Comparison of ENCODE assay signal across 1 cellular context in genomic region chr5:16983022-16983639, GRCh38.
TF ChIP-seq lines count a peak whose summit lies in the region.

No MANE protein-coding gene starts in this region.

TF ChIP-seq in HepG2, 621 proteins besides CTCF, POLR2A, EP300 and RAD21 (continued from another document):
- TF ChIP-seq, protein P1, sequence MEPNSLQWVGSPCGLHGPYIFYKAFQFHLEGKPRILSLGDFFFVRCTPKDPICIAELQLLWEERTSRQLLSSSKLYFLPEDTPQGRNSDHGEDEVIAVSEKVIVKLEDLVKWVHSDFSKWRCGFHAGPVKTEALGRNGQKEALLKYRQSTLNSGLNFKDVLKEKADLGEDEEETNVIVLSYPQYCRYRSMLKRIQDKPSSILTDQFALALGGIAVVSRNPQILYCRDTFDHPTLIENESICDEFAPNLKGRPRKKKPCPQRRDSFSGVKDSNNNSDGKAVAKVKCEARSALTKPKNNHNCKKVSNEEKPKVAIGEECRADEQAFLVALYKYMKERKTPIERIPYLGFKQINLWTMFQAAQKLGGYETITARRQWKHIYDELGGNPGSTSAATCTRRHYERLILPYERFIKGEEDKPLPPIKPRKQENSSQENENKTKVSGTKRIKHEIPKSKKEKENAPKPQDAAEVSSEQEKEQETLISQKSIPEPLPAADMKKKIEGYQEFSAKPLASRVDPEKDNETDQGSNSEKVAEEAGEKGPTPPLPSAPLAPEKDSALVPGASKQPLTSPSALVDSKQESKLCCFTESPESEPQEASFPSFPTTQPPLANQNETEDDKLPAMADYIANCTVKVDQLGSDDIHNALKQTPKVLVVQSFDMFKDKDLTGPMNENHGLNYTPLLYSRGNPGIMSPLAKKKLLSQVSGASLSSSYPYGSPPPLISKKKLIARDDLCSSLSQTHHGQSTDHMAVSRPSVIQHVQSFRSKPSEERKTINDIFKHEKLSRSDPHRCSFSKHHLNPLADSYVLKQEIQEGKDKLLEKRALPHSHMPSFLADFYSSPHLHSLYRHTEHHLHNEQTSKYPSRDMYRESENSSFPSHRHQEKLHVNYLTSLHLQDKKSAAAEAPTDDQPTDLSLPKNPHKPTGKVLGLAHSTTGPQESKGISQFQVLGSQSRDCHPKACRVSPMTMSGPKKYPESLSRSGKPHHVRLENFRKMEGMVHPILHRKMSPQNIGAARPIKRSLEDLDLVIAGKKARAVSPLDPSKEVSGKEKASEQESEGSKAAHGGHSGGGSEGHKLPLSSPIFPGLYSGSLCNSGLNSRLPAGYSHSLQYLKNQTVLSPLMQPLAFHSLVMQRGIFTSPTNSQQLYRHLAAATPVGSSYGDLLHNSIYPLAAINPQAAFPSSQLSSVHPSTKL (CRISPR knock-in tag; IDR thresholded peaks at IDR 0.05) = 0 out of 2 replicates have a peak, but pooled peaks have one; percentile 15
- TF ChIP-seq PAXIP1 (CRISPR knock-in tag; conservative IDR thresholded peaks at IDR 0.05) = 0 out of 2 replicates have a peak, but pooled peaks have one; percentile 20
